ENCODE assay signal across 10 cellular contexts in the genomic region with DNA sequence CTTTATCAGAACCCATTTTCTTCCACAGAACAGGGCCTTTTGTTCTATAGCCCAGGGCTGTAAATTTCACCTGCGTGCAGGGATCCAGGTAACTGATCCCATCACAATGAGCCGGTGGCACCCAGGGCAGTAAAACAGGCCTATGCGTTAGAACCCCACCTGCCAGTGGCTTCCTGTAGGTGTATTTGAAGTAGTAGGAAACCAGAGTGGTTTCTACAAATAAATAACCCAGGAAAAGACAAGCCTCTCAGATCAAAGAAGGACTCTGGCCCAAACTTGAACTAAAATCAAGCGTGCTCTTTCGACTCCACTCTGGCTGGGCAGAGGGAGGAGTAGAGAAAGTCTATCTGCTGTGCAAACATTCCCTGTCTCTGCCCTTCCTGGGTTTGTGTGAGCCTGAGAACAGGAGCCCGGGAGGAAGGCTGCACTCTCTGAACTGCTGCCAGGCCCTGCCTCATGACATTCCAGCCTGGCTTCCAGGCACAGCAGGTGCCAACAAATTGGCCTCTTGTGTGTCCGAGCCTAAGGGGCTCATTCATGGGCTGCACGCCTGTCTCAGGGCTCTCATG.
DNase-seq lines count a peak whose midpoint lies in the region; ATAC-seq and TF ChIP-seq lines count a peak whose summit lies in the region.
"Had no signal": no experiment of that assay in that cellular context is flagged by ENCODE, and none has a peak within 500 bp of the region (broad histone marks: within the 10 kb centered on the region; RNA-seq: fewer than 3 reads in every experiment).

No MANE protein-coding gene starts in this region.

- no peaks in the 10 kb centered on the region for H3K9me3 Mint-ChIP-seq in activated T-cell treated with anti-CD3 and anti-CD28 coated beads, Interleukin-2, amount 50 U/mL, for 24 hours

- H3K4me1 ChIP-seq in GM23248 (ENCODE audit: insufficient read depth): 0 out of 2 replicates have a peak, but pooled peaks cover 7% of the 10 kb centered on the region
- peaks cover 0 to 39% (median 0%) of the 10 kb centered on the region in 3 donors for H3K4me1 ChIP-seq in gastroesophageal sphincter
- peaks cover 8% of the 10 kb centered on the region for H3K4me1 ChIP-seq in psoas muscle

- intact Hi-C loops in psoas muscle (cut with DNase I): no loop called here

- no peaks in the 10 kb centered on the region for H4K20me1 ChIP-seq in GM23248 (ENCODE audit: insufficient read depth)

- TF ChIP-seq EP300 in gastroesophageal sphincter (IDR thresholded peaks at IDR 0.05): no peak

- TF ChIP-seq POLR2A in gastroesophageal sphincter (IDR thresholded peaks at IDR 0.05): no peak

- peaks cover 87% of the 10 kb centered on the region for H3F3A ChIP-seq in GM23248 (ENCODE audit: insufficient read depth)

- 62 to 65% methylated on average over 8 of the region's 8 CpGs for WGBS in GM23248 (ENCODE audit: low coverage in 1 of 2, low lambda C conversion rate in 2 of 2, missing lambda C conversion rate in 2 of 2), 2 experiments
- 16 to 46% methylated on average over 3 to 4 of the region's 8 CpGs for WGBS in gastroesophageal sphincter (ENCODE audit: low coverage in 1 of 2), 2 donors
- 26 to 34% (median 29%) methylated on average over 8 of the region's 8 CpGs for WGBS in psoas muscle, 3 donors

- H3K9me3 ChIP-seq in GM23248 (ENCODE audit: low read depth): no peaks in the 10 kb centered on the region
- H3K9me3 ChIP-seq in gastroesophageal sphincter: no peaks in the 10 kb centered on the region
- no peaks in the 10 kb centered on the region for H3K9me3 ChIP-seq in psoas muscle

- H3K9me2 ChIP-seq in GM23248 (ENCODE audit: insufficient read depth): no peaks in the 10 kb centered on the region

- no peaks in the 10 kb centered on the region for H3K79me2 ChIP-seq in GM23248 (ENCODE audit: insufficient read depth)

- no peak overlapping the region for H3K4me3 Mint-ChIP-seq in activated T-cell treated with anti-CD3 and anti-CD28 coated beads, Interleukin-2, amount 50 U/mL, for 24 hours
- H3K4me3 Mint-ChIP-seq: activated CD8-positive, alpha-beta memory T cell treated with anti-CD3 and anti-CD28 coated beads, Interleukin-2, amount 10 ng/mL, durations not matched to agents 7 days and 5 days had no signal

- no peak overlapping the region for H3K27ac Mint-ChIP-seq in activated T-cell treated with anti-CD3 and anti-CD28 coated beads, Interleukin-2, amount 50 U/mL, for 24 hours
- H3K27ac Mint-ChIP-seq: activated CD8-positive, alpha-beta memory T cell treated with anti-CD3 and anti-CD28 coated beads, Interleukin-2, amount 10 ng/mL, durations not matched to agents 7 days and 5 days had no signal

- no peak for TF ChIP-seq CTCF in gastroesophageal sphincter (IDR thresholded peaks at IDR 0.05)
- no peak for TF ChIP-seq CTCF in psoas muscle (IDR thresholded peaks at IDR 0.05)

- no peak overlapping the region for H2AFZ ChIP-seq in GM23248

- H3K27me3 Mint-ChIP-seq in activated T-cell treated with anti-CD3 and anti-CD28 coated beads, Interleukin-2, amount 50 U/mL, for 24 hours: no peaks in the 10 kb centered on the region

- DNase-seq in GM23248 (peak; percentile 48), NCI-H510A (lab: John Stamatoyannopoulos, UW) (peak; percentile 51), psoas muscle (peak in 1 of 2 donors; percentile 54), OCI-M1 (lab: John Stamatoyannopoulos, UW) (no peak)
- DNase-seq in activated CD8-positive, alpha-beta memory T cell treated with anti-CD3 and anti-CD28 coated beads for 24 hours: no peak
- no peak for DNase-seq in activated T-cell treated with anti-CD3 and anti-CD28 coated beads, Interleukin-2, amount 50 U/mL, for 24 hours
- DNase-seq: activated CD8-positive, alpha-beta memory T cell treated with anti-CD3 and anti-CD28 coated beads, Interleukin-2, amount 10 ng/mL, durations not matched to agents 7 days and 5 days; stimulated activated naive CD4-positive, alpha-beta T cell treated with Interleukin-2 at 50 U/mL for 16 hours had no signal

- H3K9ac ChIP-seq in GM23248: no peak overlapping the region

- H3K36me3 ChIP-seq in GM23248 (ENCODE audit: low read depth) (peaks cover 16% of the 10 kb centered on the region), gastroesophageal sphincter (no peaks in the 10 kb centered on the region), psoas muscle (ENCODE audit: insufficient read depth in 1 of 2, low read depth in 1 of 2) (no peaks in the 10 kb centered on the region)

- peaks cover 17% of the 10 kb centered on the region for H3K4me1 Mint-ChIP-seq in activated T-cell treated with anti-CD3 and anti-CD28 coated beads, Interleukin-2, amount 50 U/mL, for 24 hours (ENCODE audit: low read depth)

- no peaks in the 10 kb centered on the region for H3K36me3 Mint-ChIP-seq in activated T-cell treated with anti-CD3 and anti-CD28 coated beads, Interleukin-2, amount 50 U/mL, for 24 hours (ENCODE audit: low read depth)
- H3K36me3 Mint-ChIP-seq: activated CD8-positive, alpha-beta memory T cell treated with anti-CD3 and anti-CD28 coated beads, Interleukin-2, amount 10 ng/mL, durations not matched to agents 7 days and 5 days had no signal

- H3K27ac ChIP-seq in GM23248 (no peak overlapping the region), gastroesophageal sphincter (no peak overlapping the region), psoas muscle (no peak overlapping the region)

- H3K27me3 ChIP-seq in GM23248 (replicated peaks; ENCODE audit: insufficient read depth) (no peaks in the 10 kb centered on the region), gastroesophageal sphincter (no peaks in the 10 kb centered on the region), psoas muscle (ENCODE audit: insufficient read depth in 3 of 3, low read length in 2 of 3) (no peaks in the 10 kb centered on the region)

- H3K4me2 ChIP-seq in GM23248 (ENCODE audit: unreplicated experiment): no peak overlapping the region

- ATAC-seq in gastroesophageal sphincter: peak; percentile 63
- peak; percentile 73 to 81 (median 80) for ATAC-seq in psoas muscle
- no peak for ATAC-seq in HG02642 (IDR thresholded peaks at IDR 0.05; ENCODE audit: poor library complexity, unreplicated experiment)
- ATAC-seq: activated CD8-positive, alpha-beta memory T cell treated with anti-CD3 and anti-CD28 coated beads, Interleukin-2, amount 10 ng/mL, durations not matched to agents 7 days and 5 days had no signal

- H3K4me3 ChIP-seq in GM23248: no peak overlapping the region
- no peak overlapping the region for H3K4me3 ChIP-seq in gastroesophageal sphincter
- H3K4me3 ChIP-seq in psoas muscle: no peak overlapping the region

- in situ Hi-C loops in GM23248 (cut with MboI): no loop called here

Comparison
In these comparisons a context has a peak if more than half of its experiments do, and no peak if none do; other contexts are left out.
1. DNase-seq: peak in GM23248 (single experiment) and NCI-H510A (single experiment); none in OCI-M1 (single experiment), activated CD8-positive, alpha-beta memory T cell treated with anti-CD3 and anti-CD28 coated beads for 24 hours (single experiment) and activated T-cell treated with anti-CD3 and anti-CD28 coated beads, Interleukin-2, amount 50 U/mL, for 24 hours (single experiment).